In genomic region chr7:101154693-101155102, GRCh38 we compare ENCODE assay signal across 7 cellular contexts. TPM values are rescaled to one million over a fixed set of nuclear protein-coding genes. Genes with fewer than 3 reads are reported as not detected.
DNase-seq lines count a peak whose midpoint lies in the region; FAIRE-seq and TF ChIP-seq lines count a peak whose summit lies in the region.
"Had no signal": no experiment of that assay in that cellular context is flagged by ENCODE, and none has a peak within 500 bp of the region (broad histone marks: within the 10 kb centered on the region; RNA-seq: fewer than 3 reads in every experiment).

No MANE protein-coding gene starts in this region.

- H3K27me3 ChIP-seq in HUES48 (ENCODE audit: control insufficient read depth, insufficient read depth, low read length) (peaks cover 9% of the 10 kb centered on the region; the same call in 1 of the 2 replicates), smooth muscle cell (ENCODE audit: low read depth) (no peaks in the 10 kb centered on the region)

- H3K36me3 ChIP-seq in HUES48 (ENCODE audit: control insufficient read depth, insufficient read depth, low read length) (peaks cover 8% of the 10 kb centered on the region; the same call in 1 of the 2 replicates), smooth muscle cell (ENCODE audit: low read depth) (no peaks in the 10 kb centered on the region)

- H4K20me1 ChIP-seq in smooth muscle cell (ENCODE audit: low read depth), result peaks cover 32% of the 10 kb centered on the region

- H3K79me2 ChIP-seq in smooth muscle cell (ENCODE audit: low read depth), result no peaks in the 10 kb centered on the region

- H3K4me1 ChIP-seq in HUES48 (ENCODE audit: control insufficient read depth, insufficient read depth, low read length), result peaks cover 16% of the 10 kb centered on the region
- H3K4me1 ChIP-seq in smooth muscle cell (ENCODE audit: low read depth), result peaks cover 6% of the 10 kb centered on the region

- H3K9me3 ChIP-seq in HUES48 (ENCODE audit: control insufficient read depth, insufficient read depth, low read length), result no peaks in the 10 kb centered on the region
- H3K9me3 ChIP-seq in smooth muscle cell (replicated peaks; ENCODE audit: low read depth), result no peaks in the 10 kb centered on the region

- no peak for TF ChIP-seq CTCF in GM12875 (IDR thresholded peaks at IDR 0.05; ENCODE audit: borderline replicate concordance, insufficient read depth, low read depth, low read length)
- no peak for TF ChIP-seq CTCF in epithelial cell of proximal tubule (conservative IDR thresholded peaks at IDR 0.05; ENCODE audit: low read depth, low read length)
- TF ChIP-seq CTCF in smooth muscle cell (IDR thresholded peaks at IDR 0.05; ENCODE audit: borderline replicate concordance, insufficient read depth, poor library complexity, severe bottlenecking), result no peak

- no peaks in the 10 kb centered on the region for H3F3A ChIP-seq in smooth muscle cell (ENCODE audit: low read depth)

- WGBS in smooth muscle cell (ENCODE audit: low lambda C conversion rate), result 0% methylated on average over 13 of the region's 34 CpGs

- no peak for DNase-seq in epithelial cell of proximal tubule (ENCODE audit: low read depth)
- no peak for DNase-seq in smooth muscle cell (lab: John Stamatoyannopoulos, UW; ENCODE audit: unreplicated experiment)
- no peak for DNase-seq in NCI-H2196 treated with DMSO at 0.1 percent for 48 hours (lab: John Stamatoyannopoulos, UW; ENCODE audit: unreplicated experiment)
- no peak for DNase-seq in RCC 7860 (ENCODE audit: low spot score)

- H3K4me2 ChIP-seq in smooth muscle cell, result peak overlapping the region; percentile 97

- H3K4me3 ChIP-seq in GM12875 (ENCODE audit: low read depth, low read length) (peak overlapping the region; percentile 83), HUES48 (ENCODE audit: low read depth, low read length) (peak overlapping the region; percentile 82), epithelial cell of proximal tubule (ENCODE audit: low read depth, low read length) (peak overlapping the region; percentile 96), smooth muscle cell (peak overlapping the region; percentile 96)

- peak overlapping the region; percentile 58 for H2AFZ ChIP-seq in smooth muscle cell (ENCODE audit: low read depth)

- H3K27ac ChIP-seq in HUES48 (ENCODE audit: low read depth, low read length), result peak overlapping the region; percentile 78
- no peak overlapping the region for H3K27ac ChIP-seq in smooth muscle cell (ENCODE audit: low read depth)

- 0 out of 2 replicates have a peak overlapping the region, but pooled peaks have one; percentile 62 for H3K9ac ChIP-seq in HUES48 (ENCODE audit: low read depth, low read length)
- peak overlapping the region; percentile 78 for H3K9ac ChIP-seq in smooth muscle cell (ENCODE audit: low read depth)

- FAIRE-seq in RCC 7860 (lab: Jason Lieb, UNC), result no peak
- FAIRE-seq: TTC549 had no signal

RNA-seq across cellular contexts. Expression of gene AP1S1, which starts 0.4 kb away (rescaled TPM):
- total RNA-seq in epithelial cell of proximal tubule (178 and 190 TPM in 2 replicates), smooth muscle cell (104 and 105 TPM in 2 replicates)
- polyA plus RNA-seq in smooth muscle cell, result 44.0 and 51.2 TPM in 2 replicates

RNA-seq across cellular contexts. Expression of gene VGF, which starts 10.7 kb away (rescaled TPM):
- total RNA-seq in epithelial cell of proximal tubule, result 1.4 and 20.9 TPM in 2 replicates
- 0.85 TPM in 1 of 2 replicates, not detected in the other for total RNA-seq in smooth muscle cell
- 0.20 and 0.25 TPM in 2 replicates for polyA plus RNA-seq in smooth muscle cell

RNA-seq across cellular contexts. Expression of gene NAT16, which starts 25.4 kb away (rescaled TPM):
- total RNA-seq in epithelial cell of proximal tubule, result 0.12 TPM in 1 of 2 replicates, not detected in the other
- not detected in 2 replicates for total RNA-seq in smooth muscle cell
- not detected in 2 replicates for polyA plus RNA-seq in smooth muscle cell

RNA-seq across cellular contexts. Expression of gene SERPINE1, which starts 27.8 kb away (rescaled TPM):
- total RNA-seq in epithelial cell of proximal tubule (160 and 249 TPM in 2 replicates), smooth muscle cell (387 and 435 TPM in 2 replicates)
- 460 and 495 TPM in 2 replicates for polyA plus RNA-seq in smooth muscle cell

RNA-seq across cellular contexts. Expression of gene MOGAT3, which starts 46.1 kb away (rescaled TPM):
- not detected in 2 replicates for total RNA-seq in epithelial cell of proximal tubule
- total RNA-seq in smooth muscle cell, result not detected in 2 replicates
- 0.38 TPM in 1 of 2 replicates, not detected in the other for polyA plus RNA-seq in smooth muscle cell
